Comparison of ENCODE assay signal across 12 cellular contexts in the genomic region with DNA sequence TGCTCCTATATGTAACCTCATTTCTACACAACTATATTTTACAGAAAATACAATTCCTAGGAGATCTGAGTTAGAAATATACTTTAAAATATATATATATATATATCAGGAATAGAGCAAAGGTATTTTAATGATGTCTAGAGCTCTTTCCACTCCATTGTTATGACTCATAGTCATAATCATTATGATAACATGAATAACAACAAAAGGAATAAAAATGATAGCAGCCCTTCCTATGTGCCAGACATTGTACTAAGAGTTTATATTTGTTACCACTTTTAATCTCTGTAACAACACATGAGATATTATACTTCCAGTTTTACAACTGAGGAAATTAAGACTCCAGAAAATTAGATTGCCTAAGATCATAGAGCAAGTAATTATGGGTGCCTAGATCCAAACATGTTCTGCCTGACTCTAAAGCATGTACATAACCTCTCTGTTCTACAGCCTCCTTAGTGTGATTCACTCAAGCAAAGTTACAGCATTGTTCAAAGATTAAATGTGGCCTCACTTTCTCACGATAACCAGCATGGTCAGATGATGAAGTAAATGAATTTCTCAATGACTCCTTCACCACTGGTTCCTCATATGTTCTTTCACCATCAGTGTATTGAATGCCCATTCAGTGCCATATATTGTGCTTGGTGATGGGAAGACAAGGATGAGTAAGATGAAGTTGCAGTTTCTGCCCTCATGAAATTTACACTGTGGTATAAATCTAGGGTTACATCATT.
DNase-seq lines count a peak whose midpoint lies in the region; ATAC-seq, FAIRE-seq and TF ChIP-seq lines count a peak whose summit lies in the region.
"Had no signal": no experiment of that assay in that cellular context is flagged by ENCODE, and none has a peak within 500 bp of the region (broad histone marks: within the 10 kb centered on the region; RNA-seq: fewer than 3 reads in every experiment).

No MANE protein-coding gene starts in this region.

- no peak for TF ChIP-seq CTCF in A549 (IDR thresholded peaks at IDR 0.05)
- TF ChIP-seq CTCF in cardiac fibroblast (IDR thresholded peaks at IDR 0.05; ENCODE audit: low read depth, low read length): no peak

- no peak overlapping the region for H3K9ac ChIP-seq in Karpas-422 (ENCODE audit: low read length)

- no peak for TF ChIP-seq POLR2A in A549 (IDR thresholded peaks at IDR 0.05; ENCODE audit: low read length)

- FAIRE-seq in A549 (lab: Jason Lieb, UNC): no peak

- H3K27me3 ChIP-seq in right cardiac atrium (ENCODE audit: control insufficient read depth, insufficient read depth) (no peaks in the 10 kb centered on the region), Karpas-422 (ENCODE audit: low read length) (no peaks in the 10 kb centered on the region)

- H3K9me3 Mint-ChIP-seq in activated naive CD8-positive, alpha-beta T cell treated with anti-CD3 and anti-CD28 coated beads for 36 hours: peaks cover 3% of the 10 kb centered on the region

- no peaks in the 10 kb centered on the region for H3K36me3 Mint-ChIP-seq in activated naive CD8-positive, alpha-beta T cell treated with anti-CD3 and anti-CD28 coated beads for 36 hours
- H3K36me3 Mint-ChIP-seq: T-cell had no signal

- no peak for TF ChIP-seq EP300 in A549 (IDR thresholded peaks at IDR 0.05)

- POLR2A ChIA-PET in A549 (lab: Yijun Ruan, JAX): no interaction called here

- no peak overlapping the region for H3K4me3 ChIP-seq in A549
- H3K4me3 ChIP-seq in cardiac fibroblast (replicated peaks in 1 of 2; ENCODE audit: low read depth in 2 of 2, low read length in 2 of 2): no peak overlapping the region
- no peak overlapping the region for H3K4me3 ChIP-seq in right cardiac atrium (ENCODE audit: low read length)
- no peak overlapping the region for H3K4me3 ChIP-seq in Karpas-422 (ENCODE audit: low read length)

- CTCF ChIA-PET in A549 (lab: Yijun Ruan, JAX): no interaction called here

- no peak for TF ChIP-seq RAD21 in A549 (conservative IDR thresholded peaks at IDR 0.05 in 1 of 2, IDR thresholded peaks at IDR 0.05 in 1 of 2)

- H3K4me2 ChIP-seq in A549 (peak overlapping the region; percentile 28; the same call in 2 of the 3 replicates), Karpas-422 (ENCODE audit: low read depth, low read length, poor library complexity, severe bottlenecking) (no peak overlapping the region)

- H3K27me3 Mint-ChIP-seq in activated naive CD8-positive, alpha-beta T cell treated with anti-CD3 and anti-CD28 coated beads for 36 hours: no peaks in the 10 kb centered on the region

- H4K20me1 ChIP-seq in Karpas-422 (ENCODE audit: insufficient read depth, low read depth, low read length): no peaks in the 10 kb centered on the region

- H3K36me3 ChIP-seq in Karpas-422 (ENCODE audit: insufficient read depth, low read length): no peaks in the 10 kb centered on the region

- H3K9me2 ChIP-seq in Karpas-422 (replicated peaks; ENCODE audit: insufficient read depth, low read length): no peaks in the 10 kb centered on the region

- H3K27ac ChIP-seq in A549 (peak overlapping the region; percentile 0 to 39; a peak in 2 of 6 replicates), right cardiac atrium (ENCODE audit: low read length) (peak overlapping the region; percentile 85), Karpas-422 (ENCODE audit: low read length) (no peak overlapping the region)

- no peak overlapping the region for H2AFZ ChIP-seq in Karpas-422 (ENCODE audit: low read length)

- H3K4me1 Mint-ChIP-seq in activated naive CD8-positive, alpha-beta T cell treated with anti-CD3 and anti-CD28 coated beads for 36 hours: no peaks in the 10 kb centered on the region
- H3K4me1 Mint-ChIP-seq: T-cell had no signal

- ATAC-seq in A549 (no peak), right cardiac atrium (no peak), HG03280 (IDR thresholded peaks at IDR 0.05; ENCODE audit: unreplicated experiment) (no peak)
- ATAC-seq: T-cell had no signal

- 42% methylated on average over 1 of the region's 1 CpG for WGBS in A549 (ENCODE audit: missing lambda C conversion rate)
- 53% methylated on average over 1 of the region's 1 CpG for WGBS in right cardiac atrium

- no peak overlapping the region for H3K27ac Mint-ChIP-seq in activated naive CD8-positive, alpha-beta T cell treated with anti-CD3 and anti-CD28 coated beads for 36 hours
- H3K27ac Mint-ChIP-seq: T-cell had no signal

- H3K9me3 ChIP-seq in A549 (no peaks in the 10 kb centered on the region), right cardiac atrium (ENCODE audit: control insufficient read depth, low read length) (no peaks in the 10 kb centered on the region), Karpas-422 (ENCODE audit: low read length) (peaks cover 13% of the 10 kb centered on the region)

- intact Hi-C loops in right cardiac atrium (cut with DNase I): no loop called here

- peak in 1 of 2 experiments; percentile 9 for DNase-seq in A549 (ENCODE audit: low read depth in 1 of 2, low spot score in 1 of 2)
- DNase-seq in MV-4-11 (lab: John Stamatoyannopoulos, UW): peak; percentile 88
- peak; percentile 36 to 75 for DNase-seq in cardiac fibroblast (ENCODE audit: low read depth in 2 of 2)
- DNase-seq in right cardiac atrium: no peak
- no peak for DNase-seq in Karpas-422
- DNase-seq in GF-D8 (lab: John Stamatoyannopoulos, UW): no peak
- no peak for DNase-seq in activated naive CD8-positive, alpha-beta T cell treated with anti-CD3 and anti-CD28 coated beads for 36 hours
- DNase-seq: activated gamma-delta T cell treated with Interleukin-2 at 50 U/mL for 16 hours, NCI-H1105, NCI-H526 treated with DMSO at 0.1 percent for 48 hours, T-cell had no signal

- H3K79me2 ChIP-seq in Karpas-422 (ENCODE audit: low read length): no peaks in the 10 kb centered on the region

- no peak overlapping the region for H3K4me3 Mint-ChIP-seq in activated naive CD8-positive, alpha-beta T cell treated with anti-CD3 and anti-CD28 coated beads for 36 hours
- H3K4me3 Mint-ChIP-seq: T-cell had no signal

- H3K4me1 ChIP-seq in A549: peaks cover 11% of the 10 kb centered on the region; the same call in 2 of the 3 replicates
- H3K4me1 ChIP-seq in right cardiac atrium (ENCODE audit: control insufficient read depth, insufficient read depth, low read length): no peaks in the 10 kb centered on the region
- no peaks in the 10 kb centered on the region for H3K4me1 ChIP-seq in Karpas-422 (ENCODE audit: low read length)

TF ChIP-seq in A549, 52 proteins besides CTCF, POLR2A, EP300 and RAD21:
- TF ChIP-seq SMC3 (IDR thresholded peaks at IDR 0.05) (no peak), RCOR1 (IDR thresholded peaks at IDR 0.05; ENCODE audit: low read depth, low read length) (no peak), CHD4 (IDR thresholded peaks at IDR 0.05; ENCODE audit: borderline replicate concordance) (no peak), HDAC2 (IDR thresholded peaks at IDR 0.05) (no peak), FOSL2 (IDR thresholded peaks at IDR 0.05) (no peak), FOSL2 (CRISPR knock-in tag; IDR thresholded peaks at IDR 0.05) (0 out of 2 replicates have a peak, but pooled peaks have one; percentile 6), FOXS1 (CRISPR knock-in tag; IDR thresholded peaks at IDR 0.05) (no peak)

Comparison
In these comparisons a context has a peak if more than half of its experiments do, and no peak if none do; other contexts are left out.
1. DNase-seq: peak in MV-4-11 (single experiment) and cardiac fibroblast (2 of 2); none in right cardiac atrium (0 of 3), Karpas-422 (single experiment), GF-D8 (single experiment) and activated naive CD8-positive, alpha-beta T cell treated with anti-CD3 and anti-CD28 coated beads for 36 hours (single experiment).